1 cellular context compared by ENCODE assay signal in the genomic region with DNA sequence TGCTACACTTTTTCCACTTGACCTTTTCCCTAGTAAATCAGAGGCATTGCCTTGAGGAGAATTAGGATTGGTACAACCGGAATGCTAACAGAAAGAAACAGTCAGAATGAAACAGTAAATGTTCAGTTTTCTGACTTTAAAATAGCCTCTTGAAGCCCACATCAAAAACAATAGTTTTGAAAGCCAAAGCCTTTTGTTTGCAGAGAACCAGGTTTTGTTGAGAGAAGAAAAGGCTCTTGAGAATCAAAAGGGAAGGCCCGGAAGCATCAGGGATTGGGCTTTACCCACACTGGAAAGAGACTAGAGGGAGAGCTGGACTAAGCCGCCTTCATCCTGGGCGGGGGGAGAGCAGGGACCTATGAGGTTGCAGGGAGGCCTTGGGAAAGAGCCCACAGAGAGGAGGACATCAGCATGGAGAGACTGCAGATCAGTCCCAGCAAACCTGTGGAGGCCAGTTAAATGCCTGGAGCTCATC.
TF ChIP-seq lines count a peak whose summit lies in the region.

No MANE protein-coding gene starts in this region.

TF ChIP-seq in GM23338, 12 proteins besides CTCF, POLR2A, EP300 and RAD21 (continued from another document):
- TF ChIP-seq, protein P1, sequence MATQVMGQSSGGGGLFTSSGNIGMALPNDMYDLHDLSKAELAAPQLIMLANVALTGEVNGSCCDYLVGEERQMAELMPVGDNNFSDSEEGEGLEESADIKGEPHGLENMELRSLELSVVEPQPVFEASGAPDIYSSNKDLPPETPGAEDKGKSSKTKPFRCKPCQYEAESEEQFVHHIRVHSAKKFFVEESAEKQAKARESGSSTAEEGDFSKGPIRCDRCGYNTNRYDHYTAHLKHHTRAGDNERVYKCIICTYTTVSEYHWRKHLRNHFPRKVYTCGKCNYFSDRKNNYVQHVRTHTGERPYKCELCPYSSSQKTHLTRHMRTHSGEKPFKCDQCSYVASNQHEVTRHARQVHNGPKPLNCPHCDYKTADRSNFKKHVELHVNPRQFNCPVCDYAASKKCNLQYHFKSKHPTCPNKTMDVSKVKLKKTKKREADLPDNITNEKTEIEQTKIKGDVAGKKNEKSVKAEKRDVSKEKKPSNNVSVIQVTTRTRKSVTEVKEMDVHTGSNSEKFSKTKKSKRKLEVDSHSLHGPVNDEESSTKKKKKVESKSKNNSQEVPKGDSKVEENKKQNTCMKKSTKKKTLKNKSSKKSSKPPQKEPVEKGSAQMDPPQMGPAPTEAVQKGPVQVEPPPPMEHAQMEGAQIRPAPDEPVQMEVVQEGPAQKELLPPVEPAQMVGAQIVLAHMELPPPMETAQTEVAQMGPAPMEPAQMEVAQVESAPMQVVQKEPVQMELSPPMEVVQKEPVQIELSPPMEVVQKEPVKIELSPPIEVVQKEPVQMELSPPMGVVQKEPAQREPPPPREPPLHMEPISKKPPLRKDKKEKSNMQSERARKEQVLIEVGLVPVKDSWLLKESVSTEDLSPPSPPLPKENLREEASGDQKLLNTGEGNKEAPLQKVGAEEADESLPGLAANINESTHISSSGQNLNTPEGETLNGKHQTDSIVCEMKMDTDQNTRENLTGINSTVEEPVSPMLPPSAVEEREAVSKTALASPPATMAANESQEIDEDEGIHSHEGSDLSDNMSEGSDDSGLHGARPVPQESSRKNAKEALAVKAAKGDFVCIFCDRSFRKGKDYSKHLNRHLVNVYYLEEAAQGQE (IDR thresholded peaks at IDR 0.05; ENCODE audit: unreplicated experiment), result no peak
- TF ChIP-seq EZH2phosphoT487 (IDR thresholded peaks at IDR 0.05; ENCODE audit: unreplicated experiment) (no peak), EZH2 (IDR thresholded peaks at IDR 0.05; ENCODE audit: low read depth, unreplicated experiment) (no peak)
